Comparison of ENCODE assay signal across 29 cellular contexts in the genomic region with DNA sequence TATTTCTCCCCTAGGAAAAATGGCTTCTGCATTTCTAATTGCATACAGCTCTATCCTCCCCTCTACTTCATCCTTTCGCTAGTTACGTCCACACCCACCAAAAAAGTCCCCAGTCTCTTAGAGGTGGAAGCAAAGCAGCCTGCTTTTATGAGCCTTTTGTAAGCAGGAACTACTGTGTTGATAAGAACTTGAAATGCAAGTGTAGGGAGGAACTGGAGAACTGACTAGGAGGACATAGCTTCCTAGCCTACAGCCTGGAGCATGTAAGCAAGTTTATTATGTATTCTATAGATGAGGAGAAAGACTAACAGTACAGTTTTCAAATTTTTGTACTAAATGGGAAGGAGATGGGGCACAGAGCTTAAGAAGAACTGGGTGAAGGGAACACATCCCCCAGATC. TPM values are rescaled to one million over a fixed set of nuclear protein-coding genes. Genes with fewer than 3 reads are reported as not detected.
DNase-seq lines count a peak whose midpoint lies in the region; ATAC-seq, FAIRE-seq and TF ChIP-seq lines count a peak whose summit lies in the region.
"Had no signal": no experiment of that assay in that cellular context is flagged by ENCODE, and none has a peak within 500 bp of the region (broad histone marks: within the 10 kb centered on the region; RNA-seq: fewer than 3 reads in every experiment).

No MANE protein-coding gene starts in this region.

- H3K4me3 ChIP-seq in endothelial cell of umbilical vein (replicated peaks in 1 of 3; ENCODE audit: insufficient read depth in 1 of 3, low read depth in 1 of 3, low read length in 3 of 3) (no peak overlapping the region), psoas muscle (no peak overlapping the region), PC-3 (ENCODE audit: low read length) (no peak overlapping the region)
- H3K4me3 ChIP-seq: spleen, tibial nerve had no signal

- ATAC-seq in psoas muscle: no peak
- ATAC-seq in PC-3: no peak
- ATAC-seq: activated naive CD8-positive, alpha-beta T cell treated with anti-CD3 and anti-CD28 coated beads, Interleukin-2, amount 50 U/mL, for 24 hours; left ventricle myocardium superior had no signal

- H3K9me3 ChIP-seq in endothelial cell of umbilical vein (replicated peaks; ENCODE audit: control insufficient read depth, insufficient read depth, low read length): no peaks in the 10 kb centered on the region
- no peaks in the 10 kb centered on the region for H3K9me3 ChIP-seq in psoas muscle
- H3K9me3 ChIP-seq in PC-3 (ENCODE audit: low read length): no peaks in the 10 kb centered on the region
- H3K9me3 ChIP-seq: spleen, tibial nerve had no signal

- H3K4me2 ChIP-seq in endothelial cell of umbilical vein (ENCODE audit: insufficient read depth, low read length) (peak overlapping the region; percentile 12), PC-3 (ENCODE audit: low read length) (no peak overlapping the region)

- BruUV-seq in endothelial cell of umbilical vein (replicated peaks; lab: Mats Ljungman, UMichigan) (no TSS peak), PC-3 (replicated peaks; lab: Mats Ljungman, UMichigan) (no TSS peak)

- intact Hi-C loops in endothelial cell of umbilical vein (cut with micrococcal nuclease): loop anchor here (2.0 kb wide), 1 partner anchor 15 kb away; no protein-coding TSS in a partner anchor
- intact Hi-C loops in psoas muscle (cut with DNase I): no loop called here
- intact Hi-C loops in PC-3 (cut with micrococcal nuclease): no loop called here

- POLR2A ChIA-PET in endothelial cell of umbilical vein (lab: Charles Lee): interaction anchor here (0.5 to 1.5 kb wide), 3 partner anchors 10 to 26 kb away, joined by 4 to 12 read pairs (median 5); a partner anchor contains a TSS
- POLR2A ChIA-PET in PC-3 (lab: Charles Lee; ENCODE audit: unreplicated experiment): no interaction called here

- H3K9ac ChIP-seq in endothelial cell of umbilical vein (replicated peaks; ENCODE audit: extremely low read depth, insufficient read depth, low read length) (no peak overlapping the region), PC-3 (ENCODE audit: low read length) (no peak overlapping the region)

- no peak overlapping the region for H2AFZ ChIP-seq in endothelial cell of umbilical vein (ENCODE audit: low read depth, low read length)
- H2AFZ ChIP-seq in PC-3 (ENCODE audit: low read length): no peak overlapping the region

- CTCF ChIA-PET in endothelial cell of umbilical vein (lab: Charles Lee): interaction anchor here (0.9 to 2.2 kb wide), 7 partner anchors 10 to 76 kb away, joined by 3 to 13 read pairs (median 4); a partner anchor contains a TSS
- CTCF ChIA-PET in PC-3 (lab: Charles Lee): no interaction called here

- TF ChIP-seq POLR2A in endothelial cell of umbilical vein (IDR thresholded peaks at IDR 0.05; ENCODE audit: low read depth, low read length): no peak

- DNase-seq in NOMO-1 treated with DMSO at 0.1 percent for 48 hours (lab: John Stamatoyannopoulos, UW; ENCODE audit: unreplicated experiment) (peak; percentile 20), NOMO-1 (lab: John Stamatoyannopoulos, UW; ENCODE audit: unreplicated experiment in 2 of 2) (no peak), NCI-H226 (peak; percentile 35), endothelial cell of umbilical vein (ENCODE audit: low read depth, low spot score) (no peak), psoas muscle (no peak), PC-3 (no peak), NCI-H748 treated with DMSO at 0.1 percent for 48 hours (lab: John Stamatoyannopoulos, UW) (no peak), DMS153 treated with DMSO at 0.1 percent for 48 hours (lab: John Stamatoyannopoulos, UW; ENCODE audit: unreplicated experiment) (no peak)
- DNase-seq: 8988T; activated CD4-positive, alpha-beta T cell treated with anti-CD3 and anti-CD28 coated beads for 48 hours; activated naive CD8-positive, alpha-beta T cell treated with anti-CD3 and anti-CD28 coated beads, Interleukin-2, amount 50 U/mL, for 24 hours; activated T-cell treated with anti-CD3 and anti-CD28 coated beads, Interleukin-2, amount 50 U/mL, for 48 hours; CD4-positive, alpha-beta memory T cell; central memory CD4-positive, alpha-beta T cell; DMS153; H7; islet precursor cell; left ventricle myocardium superior; naive B cell; NCI-H146; NCI-H524; nucleus accumbens; retina; spleen; stimulated activated CD4-positive, alpha-beta T cell treated with anti-CD3 and anti-CD28 coated beads, Interleukin-2, amount 100 ng/mL, for 48 hours; T-helper 2 cell had no signal

- no peaks in the 10 kb centered on the region for H3F3A ChIP-seq in PC-3 (ENCODE audit: low read length, unreplicated experiment)

- H3K36me3 ChIP-seq in endothelial cell of umbilical vein (ENCODE audit: control insufficient read depth in 2 of 2, extremely low read depth in 1 of 2, insufficient read depth in 2 of 2, low read length in 2 of 2): peaks cover 1 to 4% of the 10 kb centered on the region in 2 experiments
- H3K36me3 ChIP-seq in psoas muscle (ENCODE audit: insufficient read depth in 1 of 2, low read depth in 1 of 2): no peaks in the 10 kb centered on the region
- no peaks in the 10 kb centered on the region for H3K36me3 ChIP-seq in PC-3 (ENCODE audit: low read depth, low read length)
- H3K36me3 ChIP-seq: spleen, tibial nerve had no signal

- H4K20me1 ChIP-seq in endothelial cell of umbilical vein (replicated peaks; ENCODE audit: control insufficient read depth, extremely low read depth, insufficient read depth, low read length): peaks cover 3% of the 10 kb centered on the region
- H4K20me1 ChIP-seq in PC-3 (ENCODE audit: low read length): no peaks in the 10 kb centered on the region

- H3K79me2 ChIP-seq in endothelial cell of umbilical vein (ENCODE audit: control insufficient read depth, insufficient read depth, low read length) (peaks cover 88% of the 10 kb centered on the region), PC-3 (ENCODE audit: low read length) (no peaks in the 10 kb centered on the region)

- H3K4me1 ChIP-seq in endothelial cell of umbilical vein (ENCODE audit: control insufficient read depth, extremely low read depth, insufficient read depth, low read length) (peaks cover 67% of the 10 kb centered on the region), psoas muscle (peaks cover 52% of the 10 kb centered on the region), PC-3 (ENCODE audit: insufficient read depth, low read length) (peaks cover 10% of the 10 kb centered on the region; the same call in 1 of the 2 replicates)

- 88 to 93% (median 93%) methylated on average over 2 of the region's 2 CpGs for WGBS in psoas muscle, 3 donors

- no peak for FAIRE-seq in endothelial cell of umbilical vein (lab: Jason Lieb, UNC)
- FAIRE-seq: GM19239 had no signal

- TF ChIP-seq CTCF in endothelial cell of umbilical vein (IDR thresholded peaks at IDR 0.05; ENCODE audit: extremely low read depth in 1 of 2, insufficient read depth in 1 of 2, low read depth in 1 of 2, low read length in 2 of 2) (no peak), psoas muscle (IDR thresholded peaks at IDR 0.05) (no peak), PC-3 (conservative IDR thresholded peaks at IDR 0.05; ENCODE audit: low read depth, low read length) (no peak)

- H3K27me3 ChIP-seq in endothelial cell of umbilical vein (ENCODE audit: control insufficient read depth in 2 of 2, insufficient read depth in 2 of 2, low read length in 2 of 2): no peaks in the 10 kb centered on the region
- H3K27me3 ChIP-seq in psoas muscle (ENCODE audit: insufficient read depth in 3 of 3, low read length in 2 of 3): no peaks in the 10 kb centered on the region
- H3K27me3 ChIP-seq in PC-3 (ENCODE audit: low read length): no peaks in the 10 kb centered on the region
- H3K27me3 ChIP-seq: spleen, tibial nerve had no signal

- H3K27ac ChIP-seq in endothelial cell of umbilical vein (ENCODE audit: insufficient read depth, low read depth, low read length): no peak overlapping the region
- H3K27ac ChIP-seq in psoas muscle: peak overlapping the region; percentile 77
- H3K27ac ChIP-seq in PC-3 (ENCODE audit: low read length): no peak overlapping the region
- H3K27ac ChIP-seq: spleen, tibial nerve, VCaP had no signal

- H3K9me1 ChIP-seq in endothelial cell of umbilical vein (replicated peaks; ENCODE audit: control insufficient read depth, extremely low read depth, insufficient read depth, low read length): no peaks in the 10 kb centered on the region

- dilution Hi-C loops in endothelial cell of umbilical vein (cut with MboI; ENCODE audit: extremely low pct_ligation_motif_present, low sequenced_read_pairs): no loop called here

- no peaks in the 10 kb centered on the region for H3K9me2 ChIP-seq in PC-3 (replicated peaks; ENCODE audit: low read length)

TF ChIP-seq in endothelial cell of umbilical vein, 7 proteins besides CTCF, POLR2A, EP300 and RAD21:
- TF ChIP-seq POLR2AphosphoS5 (IDR thresholded peaks at IDR 0.05; ENCODE audit: insufficient read depth, low read depth, low read length) (no peak), MYC (IDR thresholded peaks at IDR 0.05; ENCODE audit: low read depth, low read length) (no peak), FOS (IDR thresholded peaks at IDR 0.05; ENCODE audit: borderline replicate concordance, insufficient read depth, low read length) (no peak)

RNA-seq across cellular contexts. Expression of a gene that starts 10.3 kb away (rescaled TPM):
- total RNA-seq in endothelial cell of umbilical vein (86.1 and 111 TPM in 2 replicates), psoas muscle (1 to 10 TPM; 5.2 to 6.8 (median 5.5) TPM), PC-3 (2014; rRNA removed) (4.1 and 5.9 TPM in 2 replicates)
- polyA plus RNA-seq in endothelial cell of umbilical vein (11.0 and 13.1 TPM in 2 replicates), psoas muscle (1 to 10 TPM; 1.6 to 6.0 (median 4.3) TPM)
- polyA plus RNA-seq in endothelial cell of umbilical vein (2011; cell fraction: cytosol; rRNA removed): 21.9 and 22.6 TPM in 2 replicates
- 25.0 and 31.9 TPM in 2 replicates for polyA plus RNA-seq in endothelial cell of umbilical vein (2011; cell fraction: nucleus; rRNA removed)
- 43.4 and 50.9 TPM in 2 replicates for polyA plus RNA-seq in endothelial cell of umbilical vein (2012)
- polyA minus RNA-seq in endothelial cell of umbilical vein: 48.2 and 49.1 TPM in 2 replicates
- 7.6 TPM for polyA minus RNA-seq in endothelial cell of umbilical vein (2011; cell fraction: cytosol; rRNA and poly(A)+ RNA removed)
- 89.2 and 110 TPM in 2 replicates for polyA minus RNA-seq in endothelial cell of umbilical vein (2011; cell fraction: nucleus; rRNA and poly(A)+ RNA removed)

Comparison
In these comparisons a context has a peak if more than half of its experiments do, and no peak if none do; other contexts are left out.
1. DNase-seq: peak in NOMO-1 treated with DMSO at 0.1 percent for 48 hours (single experiment) and NCI-H226 (single experiment); none in NOMO-1 (0 of 2), endothelial cell of umbilical vein (single experiment), psoas muscle (0 of 2), PC-3 (single experiment), NCI-H748 treated with DMSO at 0.1 percent for 48 hours (single experiment) and DMS153 treated with DMSO at 0.1 percent for 48 hours (single experiment).
2. RNA of a gene that starts 10.3 kb away (total RNA-seq): 86.1 to 111 TPM in endothelial cell of umbilical vein; 4.1 to 5.9 TPM in PC-3 and 5.2 to 6.8 TPM in psoas muscle; every median in the first group is over 10 times any median in the second.